In the genomic region with DNA sequence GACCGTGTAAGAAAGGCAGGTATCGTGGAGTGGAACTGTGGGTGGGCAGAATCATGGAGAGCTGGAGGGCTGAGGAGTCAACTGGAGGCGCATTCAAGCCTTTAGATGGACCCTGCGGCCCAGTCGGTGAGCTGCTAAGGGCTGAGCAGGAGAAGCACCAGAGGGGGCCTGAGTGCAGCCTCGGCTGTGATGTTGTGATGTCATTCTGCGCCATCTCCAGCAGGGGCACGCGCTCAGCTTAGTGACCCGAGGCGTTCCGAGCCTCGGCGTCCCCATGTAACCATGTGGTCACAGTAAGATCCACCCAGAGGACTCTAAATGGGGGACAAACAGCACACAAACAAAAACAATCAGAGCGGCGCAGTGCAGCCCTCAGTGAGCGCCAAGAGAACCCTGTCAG, we compare ENCODE assay signal across 15 cellular contexts.
DNase-seq lines count a peak whose midpoint lies in the region; ATAC-seq and TF ChIP-seq lines count a peak whose summit lies in the region.
"Had no signal": no experiment of that assay in that cellular context is flagged by ENCODE, and none has a peak within 500 bp of the region (broad histone marks: within the 10 kb centered on the region; RNA-seq: fewer than 3 reads in every experiment).

No MANE protein-coding gene starts in this region.

- H3K27ac Mint-ChIP-seq in activated CD4-positive, alpha-beta T cell treated with anti-CD3 and anti-CD28 coated beads for 36 hours = peak overlapping the region; percentile 40

- no peak overlapping the region for H3K4me3 ChIP-seq in stomach
- H3K4me3 ChIP-seq: A549, MG63 had no signal

- no peak for DNase-seq in activated CD4-positive, alpha-beta T cell treated with anti-CD3 and anti-CD28 coated beads for 36 hours
- no peak for DNase-seq in activated CD4-positive, alpha-beta T cell treated with anti-CD3 and anti-CD28 coated beads, Interleukin-2, amount 50 U/mL, for 4 hours
- DNase-seq in RWPE1 (ENCODE audit: low spot score) = no peak
- peak; percentile 65 for DNase-seq in iPS-NIHi11 (ENCODE audit: low spot score)
- no peak for DNase-seq in stomach
- no peak for DNase-seq in NCI-H2081 treated with DMSO at 0.1 percent for 48 hours (lab: John Stamatoyannopoulos, UW)
- no peak for DNase-seq in GM10248 (ENCODE audit: extremely low spot score)
- DNase-seq: activated T-cell treated with anti-CD3 and anti-CD28 coated beads, Interleukin-2, amount 50 U/mL, for 4 hours; cerebellar nuclear complex; MG63; NCI-H446 treated with DMSO at 0.1 percent for 48 hours; stimulated activated naive B cell treated with anti-CD40 and anti-IgM and Interleukin-4, amounts not matched to agents 10 μg/mL and 1 μg/mL and 100 μg/mL, for 72 hours had no signal

- H3K36me3 ChIP-seq in stomach = peaks cover 22 to 57% (median 48%) of the 10 kb centered on the region in 4 donors

- peaks cover 6% of the 10 kb centered on the region for H3K4me1 Mint-ChIP-seq in activated CD4-positive, alpha-beta T cell treated with anti-CD3 and anti-CD28 coated beads for 36 hours

- H3K27me3 Mint-ChIP-seq in activated CD4-positive, alpha-beta T cell treated with anti-CD3 and anti-CD28 coated beads for 36 hours = no peaks in the 10 kb centered on the region
- H3K27me3 Mint-ChIP-seq: stimulated activated naive B cell treated with anti-CD40 and anti-IgM and Interleukin-4, amounts not matched to agents 10 μg/mL and 1 μg/mL and 100 μg/mL, for 72 hours had no signal

- H3K9me3 Mint-ChIP-seq in activated CD4-positive, alpha-beta T cell treated with anti-CD3 and anti-CD28 coated beads for 36 hours (ENCODE audit: low read depth) = no peaks in the 10 kb centered on the region
- H3K9me3 Mint-ChIP-seq: activated T-cell treated with anti-CD3 and anti-CD28 coated beads, Interleukin-2, amount 50 U/mL, for 4 hours; stimulated activated naive B cell treated with anti-CD40 and anti-IgM and Interleukin-4, amounts not matched to agents 10 μg/mL and 1 μg/mL and 100 μg/mL, for 72 hours had no signal

- TF ChIP-seq CTCF in RWPE1 (conservative IDR thresholded peaks at IDR 0.05; ENCODE audit: low read depth) (no peak), stomach (IDR thresholded peaks at IDR 0.05) (no peak), GM10248 (IDR thresholded peaks at IDR 0.05; ENCODE audit: control extremely low read depth, extremely low read depth, low read depth, missing control alignments) (no peak)

- POLR2A ChIA-PET in activated CD4-positive, alpha-beta T cell treated with anti-CD3 and anti-CD28 coated beads for 36 hours (lab: Charles Lee) = no interaction called here
- POLR2A ChIA-PET in RWPE1 (lab: Yijun Ruan, JAX; ENCODE audit: low non-redundant PET) (no interaction called here), GM10248 (lab: Yijun Ruan, JAX) (interaction anchor here (0.5 kb wide), 1 partner anchor 12 kb away, joined by 6 read pairs; no protein-coding TSS in a partner anchor)

- no peaks in the 10 kb centered on the region for H3K9me3 ChIP-seq in stomach
- H3K9me3 ChIP-seq: A549, MG63 had no signal

- CTCF ChIA-PET in activated CD4-positive, alpha-beta T cell treated with anti-CD3 and anti-CD28 coated beads for 36 hours (lab: Charles Lee) = interaction anchor here (0.7 kb wide), 1 partner anchor 44 kb away, joined by 4 read pairs; no protein-coding TSS in a partner anchor
- CTCF ChIA-PET in RWPE1 (lab: Yijun Ruan, JAX) = interaction anchor here (0.5 kb wide), 1 partner anchor 86 kb away, joined by 3 read pairs; no protein-coding TSS in a partner anchor
- CTCF ChIA-PET in GM10248 (lab: Yijun Ruan, JAX) = no interaction called here

- no peaks in the 10 kb centered on the region for H3K36me3 Mint-ChIP-seq in activated CD4-positive, alpha-beta T cell treated with anti-CD3 and anti-CD28 coated beads for 36 hours (ENCODE audit: low read depth)

- ATAC-seq in activated CD4-positive, alpha-beta T cell treated with anti-CD3 and anti-CD28 coated beads for 36 hours = no peak
- no peak for ATAC-seq in GM18868 (IDR thresholded peaks at IDR 0.05; ENCODE audit: unreplicated experiment)
- ATAC-seq: A549; activated T-cell treated with anti-CD3 and anti-CD28 coated beads, Interleukin-2, amount 50 U/mL, for 4 hours; Right ventricle myocardium inferior; stimulated activated naive B cell treated with anti-CD40 and anti-IgM and Interleukin-4, amounts not matched to agents 10 μg/mL and 1 μg/mL and 100 μg/mL, for 72 hours had no signal

- peaks cover 17 to 69% (median 35%) of the 10 kb centered on the region in 4 donors for H3K4me1 ChIP-seq in stomach

- H3K4me3 Mint-ChIP-seq in activated CD4-positive, alpha-beta T cell treated with anti-CD3 and anti-CD28 coated beads for 36 hours = no peak overlapping the region
- H3K4me3 Mint-ChIP-seq: activated T-cell treated with anti-CD3 and anti-CD28 coated beads, Interleukin-2, amount 50 U/mL, for 4 hours; stimulated activated naive B cell treated with anti-CD40 and anti-IgM and Interleukin-4, amounts not matched to agents 10 μg/mL and 1 μg/mL and 100 μg/mL, for 72 hours had no signal

- TF ChIP-seq EP300 in stomach (IDR thresholded peaks at IDR 0.05) = no peak

- TF ChIP-seq POLR2A in stomach (IDR thresholded peaks at IDR 0.05) = no peak

- H3K27me3 ChIP-seq in stomach = no peaks in the 10 kb centered on the region
- H3K27me3 ChIP-seq: MG63 had no signal

- intact Hi-C loops in activated CD4-positive, alpha-beta T cell treated with anti-CD3 and anti-CD28 coated beads for 36 hours (cut with DNase I, micrococcal nuclease) = loop anchor here in 1 of 2 experiments (10.0 kb wide), 1 partner anchor 78 kb away; the partner anchor contains the start of gene VGLL4
- intact Hi-C loops in stomach (cut with DNase I; ENCODE audit: low total_unique reads) = no loop called here

- WGBS in stomach, 5 donors = 87 to 94% (median 90%) methylated on average over 10 to 17 of the region's 17 CpGs

- H3K27ac ChIP-seq in RWPE1 = peak overlapping the region; percentile 39
- peak overlapping the region in 4 of 5 donors; percentile 85 to 90 (median 88) for H3K27ac ChIP-seq in stomach
